ENCODE assay signal across 8 cellular contexts in genomic region chr5:138466058-138466899, GRCh38. TPM values are rescaled to one million over a fixed set of nuclear protein-coding genes. Genes with fewer than 3 reads are reported as not detected.
DNase-seq lines count a peak whose midpoint lies in the region; ATAC-seq and TF ChIP-seq lines count a peak whose summit lies in the region.

No MANE protein-coding gene starts in this region.

- POLR2A ChIA-PET in activated CD4-positive, alpha-beta memory T cell treated with anti-CD3 and anti-CD28 coated beads for 36 hours (lab: Charles Lee), result interaction anchor here (0.6 to 4.7 kb wide), 10 partner anchors 17 to 247 kb away, joined by 3 to 33 read pairs (median 4); partner anchors contain the start of gene ETF1

- H3K4me3 Mint-ChIP-seq in activated CD4-positive, alpha-beta memory T cell treated with anti-CD3 and anti-CD28 coated beads for 36 hours, result peak overlapping the region; percentile 83

- no peak for TF ChIP-seq CTCF in fibroblast of villous mesenchyme (IDR thresholded peaks at IDR 0.05; ENCODE audit: insufficient read depth, low read depth, low read length)

- CTCF ChIA-PET in activated CD4-positive, alpha-beta memory T cell treated with anti-CD3 and anti-CD28 coated beads for 36 hours (lab: Charles Lee), result interaction anchor here (1.9 to 5.1 kb wide), 5 partner anchors 16 to 252 kb away, joined by 4 to 56 read pairs (median 18); partner anchors contain the start of gene ETF1

- H3K9me3 Mint-ChIP-seq in activated CD4-positive, alpha-beta memory T cell treated with anti-CD3 and anti-CD28 coated beads for 36 hours, result no peaks in the 10 kb centered on the region

- intact Hi-C loops in activated CD4-positive, alpha-beta memory T cell treated with anti-CD3 and anti-CD28 coated beads for 36 hours (cut with micrococcal nuclease), result no loop called here
- intact Hi-C loops in sciatic nerve (cut with DNase I), result no loop called here

- H3K4me3 ChIP-seq in fibroblast of villous mesenchyme (ENCODE audit: low read depth, low read length), result peak overlapping the region; percentile 88

- H3K4me1 Mint-ChIP-seq in activated CD4-positive, alpha-beta memory T cell treated with anti-CD3 and anti-CD28 coated beads for 36 hours (ENCODE audit: low read depth), result peaks cover 28% of the 10 kb centered on the region

- ATAC-seq in sciatic nerve (no peak), GM21529 (IDR thresholded peaks at IDR 0.05; ENCODE audit: unreplicated experiment) (no peak), HG03108 (IDR thresholded peaks at IDR 0.05; ENCODE audit: unreplicated experiment) (no peak)

- DNase-seq in activated naive CD4-positive, alpha-beta T cell treated with Interleukin-2 at 50 U/mL for 16 hours, result peak; percentile 20
- no peak for DNase-seq in activated naive CD4-positive, alpha-beta T cell (lab: John Stamatoyannopoulos, UW)
- peak; percentile 38 for DNase-seq in activated CD4-positive, alpha-beta memory T cell treated with anti-CD3 and anti-CD28 coated beads for 36 hours
- peak; percentile 17 for DNase-seq in fibroblast of villous mesenchyme (ENCODE audit: low read depth)
- peak; percentile 66 for DNase-seq in sciatic nerve (ENCODE audit: low spot score)
- DNase-seq in H4 (ENCODE audit: low spot score), result no peak

- H3K27me3 Mint-ChIP-seq in activated CD4-positive, alpha-beta memory T cell treated with anti-CD3 and anti-CD28 coated beads for 36 hours, result no peaks in the 10 kb centered on the region

- H3K36me3 Mint-ChIP-seq in activated CD4-positive, alpha-beta memory T cell treated with anti-CD3 and anti-CD28 coated beads for 36 hours, result peaks cover 25% of the 10 kb centered on the region

- no peak overlapping the region for H3K27ac Mint-ChIP-seq in activated CD4-positive, alpha-beta memory T cell treated with anti-CD3 and anti-CD28 coated beads for 36 hours

RNA-seq across cellular contexts. Expression of gene EGR1, which starts 1.0 kb away (rescaled TPM):
- total RNA-seq in activated CD4-positive, alpha-beta memory T cell treated with anti-CD3 and anti-CD28 coated beads for 36 hours, result 10 to 100 TPM; 64.2 to 69.4 TPM
- 3.5 and 6.1 TPM in 2 replicates for total RNA-seq in fibroblast of villous mesenchyme
- total RNA-seq in sciatic nerve, result 137 TPM
- total RNA-seq in H4 (2014; rRNA removed; shearing (Covaris generic)), result 5.5 and 9.3 TPM in 2 replicates

RNA-seq across cellular contexts. Expression of gene REEP2, which starts 27.4 kb away (rescaled TPM):
- total RNA-seq in activated CD4-positive, alpha-beta memory T cell treated with anti-CD3 and anti-CD28 coated beads for 36 hours, result 10 to 100 TPM in 1 of 2 experiments, 1 to 10 TPM in 1; 6.1 to 10.9 TPM
- total RNA-seq in fibroblast of villous mesenchyme (13.0 and 16.4 TPM in 2 replicates), sciatic nerve (5.3 TPM)
- 2.1 and 6.0 TPM in 2 replicates for total RNA-seq in H4 (2014; rRNA removed; shearing (Covaris generic))

Comparison
In these comparisons a context has a peak if more than half of its experiments do, and no peak if none do; other contexts are left out.
1. DNase-seq: peak in activated naive CD4-positive, alpha-beta T cell treated with Interleukin-2 at 50 U/mL for 16 hours (single experiment), activated CD4-positive, alpha-beta memory T cell treated with anti-CD3 and anti-CD28 coated beads for 36 hours (single experiment), fibroblast of villous mesenchyme (single experiment) and sciatic nerve (single experiment); none in activated naive CD4-positive, alpha-beta T cell (0 of 4) and H4 (single experiment).